Comparison of ENCODE assay signal across 1 cellular context in the genomic region with DNA sequence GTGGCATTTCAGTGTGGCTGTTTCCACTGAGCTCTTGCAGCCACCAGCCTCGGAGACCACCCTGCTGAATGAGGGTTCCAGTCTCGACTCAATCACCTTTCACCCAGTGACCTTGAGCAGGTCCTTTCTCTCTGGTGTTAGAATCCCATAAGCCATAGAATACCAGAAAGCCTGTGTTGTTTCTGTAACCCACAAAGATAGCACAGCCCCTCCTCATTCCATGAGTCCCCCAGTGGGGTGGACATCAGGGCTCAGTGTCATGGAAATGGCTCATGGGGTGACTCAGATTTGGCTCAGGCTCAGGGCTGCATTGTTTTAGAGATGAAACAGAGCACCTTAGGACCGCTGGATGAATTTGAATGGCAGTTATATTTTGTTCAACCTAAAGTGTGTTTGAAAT.
TF ChIP-seq lines count a peak whose summit lies in the region.

No MANE protein-coding gene starts in this region.

TF ChIP-seq in WTC11, 78 proteins besides CTCF, POLR2A, EP300 and RAD21 (continued from another document):
- TF ChIP-seq, protein P1, sequence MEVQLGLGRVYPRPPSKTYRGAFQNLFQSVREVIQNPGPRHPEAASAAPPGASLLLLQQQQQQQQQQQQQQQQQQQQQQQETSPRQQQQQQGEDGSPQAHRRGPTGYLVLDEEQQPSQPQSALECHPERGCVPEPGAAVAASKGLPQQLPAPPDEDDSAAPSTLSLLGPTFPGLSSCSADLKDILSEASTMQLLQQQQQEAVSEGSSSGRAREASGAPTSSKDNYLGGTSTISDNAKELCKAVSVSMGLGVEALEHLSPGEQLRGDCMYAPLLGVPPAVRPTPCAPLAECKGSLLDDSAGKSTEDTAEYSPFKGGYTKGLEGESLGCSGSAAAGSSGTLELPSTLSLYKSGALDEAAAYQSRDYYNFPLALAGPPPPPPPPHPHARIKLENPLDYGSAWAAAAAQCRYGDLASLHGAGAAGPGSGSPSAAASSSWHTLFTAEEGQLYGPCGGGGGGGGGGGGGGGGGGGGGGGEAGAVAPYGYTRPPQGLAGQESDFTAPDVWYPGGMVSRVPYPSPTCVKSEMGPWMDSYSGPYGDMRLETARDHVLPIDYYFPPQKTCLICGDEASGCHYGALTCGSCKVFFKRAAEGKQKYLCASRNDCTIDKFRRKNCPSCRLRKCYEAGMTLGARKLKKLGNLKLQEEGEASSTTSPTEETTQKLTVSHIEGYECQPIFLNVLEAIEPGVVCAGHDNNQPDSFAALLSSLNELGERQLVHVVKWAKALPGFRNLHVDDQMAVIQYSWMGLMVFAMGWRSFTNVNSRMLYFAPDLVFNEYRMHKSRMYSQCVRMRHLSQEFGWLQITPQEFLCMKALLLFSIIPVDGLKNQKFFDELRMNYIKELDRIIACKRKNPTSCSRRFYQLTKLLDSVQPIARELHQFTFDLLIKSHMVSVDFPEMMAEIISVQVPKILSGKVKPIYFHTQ (CRISPR knock-in tag; IDR thresholded peaks at IDR 0.05), result no peak
- TF ChIP-seq CREB1 (CRISPR knock-in tag; IDR thresholded peaks at IDR 0.05) (no peak), CBFB (CRISPR knock-in tag; IDR thresholded peaks at IDR 0.05; ENCODE audit: low read depth) (no peak), TEAD1 (CRISPR knock-in tag; IDR thresholded peaks at IDR 0.05) (0 out of 2 replicates have a peak, but pooled peaks have one; percentile 37)
- TF ChIP-seq, protein P2, sequence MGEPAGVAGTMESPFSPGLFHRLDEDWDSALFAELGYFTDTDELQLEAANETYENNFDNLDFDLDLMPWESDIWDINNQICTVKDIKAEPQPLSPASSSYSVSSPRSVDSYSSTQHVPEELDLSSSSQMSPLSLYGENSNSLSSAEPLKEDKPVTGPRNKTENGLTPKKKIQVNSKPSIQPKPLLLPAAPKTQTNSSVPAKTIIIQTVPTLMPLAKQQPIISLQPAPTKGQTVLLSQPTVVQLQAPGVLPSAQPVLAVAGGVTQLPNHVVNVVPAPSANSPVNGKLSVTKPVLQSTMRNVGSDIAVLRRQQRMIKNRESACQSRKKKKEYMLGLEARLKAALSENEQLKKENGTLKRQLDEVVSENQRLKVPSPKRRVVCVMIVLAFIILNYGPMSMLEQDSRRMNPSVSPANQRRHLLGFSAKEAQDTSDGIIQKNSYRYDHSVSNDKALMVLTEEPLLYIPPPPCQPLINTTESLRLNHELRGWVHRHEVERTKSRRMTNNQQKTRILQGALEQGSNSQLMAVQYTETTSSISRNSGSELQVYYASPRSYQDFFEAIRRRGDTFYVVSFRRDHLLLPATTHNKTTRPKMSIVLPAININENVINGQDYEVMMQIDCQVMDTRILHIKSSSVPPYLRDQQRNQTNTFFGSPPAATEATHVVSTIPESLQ (CRISPR knock-in tag; IDR thresholded peaks at IDR 0.05), result no peak
TF ChIP-seq in WTC11: peak in this region for 7.
